ENCODE assay signal across 23 cellular contexts in genomic region chr7:90680496-90680895, GRCh38.
"Had no signal": no experiment of that assay in that cellular context is flagged by ENCODE, and none has a peak within 500 bp of the region (broad histone marks: within the 10 kb centered on the region; RNA-seq: fewer than 3 reads in every experiment).

No MANE protein-coding gene starts in this region.

- H3K27ac ChIP-seq: KMS-11, SJSA1 had no signal

- DNase-seq: MV-4-11, NCI-H1048, NCI-H1105 treated with DMSO at 0.1 percent for 48 hours, NCI-H1436, NCI-H187, NCI-H2029, NCI-H2081 treated with DMSO at 0.1 percent for 48 hours, NCI-H2171, NCI-H226, NCI-H446, NCI-H510A, NCI-H774, PC-3, SHP77 treated with DMSO at 0.1 percent for 48 hours, SK-N-SH, SW 1271, T-cell had no signal

- H3K4me3 Mint-ChIP-seq: IgD-negative memory B cell, T-cell had no signal

- H3K4me1 ChIP-seq: SJSA1 had no signal

- H3K4me3 ChIP-seq: K562, SJSA1 had no signal

- H3K27ac Mint-ChIP-seq: IgD-negative memory B cell, T-cell had no signal

- H3K9me3 ChIP-seq: SJSA1, SK-N-SH had no signal

- H3K36me3 Mint-ChIP-seq: IgD-negative memory B cell, T-cell had no signal

- H3K4me2 ChIP-seq: KMS-11, SK-N-SH had no signal

- H3K27me3 ChIP-seq: SJSA1 had no signal

- H3K36me3 ChIP-seq: SJSA1 had no signal

- H3K9ac ChIP-seq: KMS-11, SK-N-SH had no signal

- ATAC-seq: K562, Panc1, PC-3, Right ventricle myocardium inferior, T-cell had no signal

- H3K4me1 Mint-ChIP-seq: T-cell had no signal

- H3K27me3 Mint-ChIP-seq: IgD-negative memory B cell, T-cell had no signal

- H3K9me2 ChIP-seq: SK-N-SH had no signal

- H3K9me3 Mint-ChIP-seq: IgD-negative memory B cell had no signal
